6 cellular contexts compared by ENCODE assay signal in the genomic region with DNA sequence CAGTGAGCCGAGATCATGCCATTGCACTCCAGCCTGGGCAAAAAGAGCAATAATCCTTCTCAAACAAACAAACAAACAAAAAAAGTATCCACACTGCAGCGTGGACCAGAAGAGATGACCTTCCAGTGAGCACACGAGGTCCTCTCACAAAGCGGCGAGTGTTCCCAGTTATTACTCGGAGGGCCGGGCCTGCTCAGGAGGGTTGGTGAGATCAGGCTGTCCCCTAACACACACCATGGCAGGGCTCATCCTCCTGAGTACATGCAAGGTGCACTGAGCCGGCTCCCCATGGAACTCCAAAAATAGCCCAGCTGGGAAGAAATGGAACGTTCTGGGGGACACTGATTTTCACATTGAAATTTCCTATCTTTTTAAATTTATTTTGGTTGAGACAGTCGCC. TPM values are rescaled to one million over a fixed set of nuclear protein-coding genes. Genes with fewer than 3 reads are reported as not detected.
DNase-seq lines count a peak whose midpoint lies in the region; ATAC-seq and TF ChIP-seq lines count a peak whose summit lies in the region.
"Not testable (repeated sequence)": the region's sequence is repeated elsewhere in the genome, so short reads cannot be mapped to it uniquely, and the experiment has no call there.

No MANE protein-coding gene starts in this region.

- not testable (repeated sequence) for H3K36me3 ChIP-seq in GM23338 (ENCODE audit: insufficient read depth); left ventricle myocardium inferior; lower lobe of right lung

- peaks cover 38% of the 10 kb centered on the region for H3K9me3 Mint-ChIP-seq in GM23338
- H3K9me3 Mint-ChIP-seq in MCF 10A (ENCODE audit: unreplicated experiment); neural crest cell: not testable (repeated sequence)

- peaks cover 25% of the 10 kb centered on the region for H3K27me3 Mint-ChIP-seq in GM23338 (ENCODE audit: insufficient read depth, low read depth, poor library complexity)
- H3K27me3 Mint-ChIP-seq in MCF 10A (ENCODE audit: insufficient read depth, unreplicated experiment); neural crest cell (ENCODE audit: low read depth): not testable (repeated sequence)

- not testable (repeated sequence) for H3K9me3 ChIP-seq in left ventricle myocardium inferior (replicated peaks); lower lobe of right lung

- not testable (repeated sequence) for H3K4me3 ChIP-seq in GM23338, left ventricle myocardium inferior, lower lobe of right lung

- H3K4me2 ChIP-seq in GM23338 = not testable (repeated sequence)

- H3K27ac Mint-ChIP-seq in GM23338 = peak overlapping the region; percentile 51; the same call in 1 of the 2 replicates
- H3K27ac Mint-ChIP-seq in MCF 10A (ENCODE audit: low read depth, unreplicated experiment) = peak overlapping the region; percentile 49
- H3K27ac Mint-ChIP-seq in neural crest cell (ENCODE audit: unreplicated experiment) = peak overlapping the region; percentile 64

- not testable (repeated sequence) for H4K20me1 ChIP-seq in GM23338 (replicated peaks; ENCODE audit: insufficient read depth)

- H3K27ac ChIP-seq in GM23338 (ENCODE audit: low read depth) (0 out of 2 replicates have a peak overlapping the region, but pooled peaks have one; percentile 39), left ventricle myocardium inferior (replicated peaks) (peak overlapping the region; percentile 23)
- H3K27ac ChIP-seq in lower lobe of right lung = not testable (repeated sequence)

- CTCF ChIA-PET in MCF 10A (lab: Yijun Ruan, JAX) = not testable (repeated sequence)

- intact Hi-C loops in MCF 10A (cut with micrococcal nuclease); Right ventricle myocardium superior (cut with DNase I); left ventricle myocardium inferior (cut with micrococcal nuclease); lower lobe of right lung (cut with DNase I): not testable (repeated sequence)

- POLR2A ChIA-PET in MCF 10A (lab: Yijun Ruan, JAX) = not testable (repeated sequence)

- not testable (repeated sequence) for H3K4me3 Mint-ChIP-seq in GM23338; MCF 10A (ENCODE audit: unreplicated experiment); neural crest cell

- H3K4me1 Mint-ChIP-seq in GM23338 (peaks cover 27% of the 10 kb centered on the region), neural crest cell (peaks cover 25% of the 10 kb centered on the region)
- not testable (repeated sequence) for H3K4me1 Mint-ChIP-seq in MCF 10A (ENCODE audit: insufficient read depth, unreplicated experiment)

- H3F3A ChIP-seq in GM23338 (replicated peaks; ENCODE audit: low read depth) = not testable (repeated sequence)

- ATAC-seq in GM23338, lower lobe of right lung: not testable (repeated sequence)
- ATAC-seq in Right ventricle myocardium superior (ENCODE audit: poor library complexity) = peak; percentile 50

- peaks cover 58% of the 10 kb centered on the region for H3K36me3 Mint-ChIP-seq in GM23338 (ENCODE audit: low read depth)
- H3K36me3 Mint-ChIP-seq in MCF 10A (ENCODE audit: insufficient read depth, unreplicated experiment); neural crest cell (ENCODE audit: low read depth): not testable (repeated sequence)

- not testable (repeated sequence) for TF ChIP-seq CTCF in GM23338 (conservative IDR thresholded peaks at IDR 0.05; ENCODE audit: low read depth in 2 of 2); MCF 10A (IDR thresholded peaks at IDR 0.05; ENCODE audit: unreplicated experiment); left ventricle myocardium inferior (IDR thresholded peaks at IDR 0.05; ENCODE audit: borderline replicate concordance); lower lobe of right lung (IDR thresholded peaks at IDR 0.05); neural crest cell (conservative IDR thresholded peaks at IDR 0.05)

- H3K27me3 ChIP-seq in GM23338 (ENCODE audit: insufficient read depth); left ventricle myocardium inferior (ENCODE audit: low read depth); lower lobe of right lung (ENCODE audit: low read depth): not testable (repeated sequence)

- not testable (repeated sequence) for H2AFZ ChIP-seq in GM23338

- not testable (repeated sequence) for H3K4me1 ChIP-seq in GM23338 (ENCODE audit: insufficient read depth); lower lobe of right lung
- H3K4me1 ChIP-seq in left ventricle myocardium inferior = peaks cover 23% of the 10 kb centered on the region

- H3K9me2 ChIP-seq in GM23338 (ENCODE audit: insufficient read depth) = not testable (repeated sequence)

- not testable (repeated sequence) for BruUV-seq in MCF 10A (replicated peaks; lab: Mats Ljungman, UMichigan)

- peaks cover 86% of the 10 kb centered on the region for H3K79me2 ChIP-seq in GM23338 (replicated peaks; ENCODE audit: insufficient read depth)

- DNase-seq in GM23338 (ENCODE audit: low spot score); MCF 10A (ENCODE audit: unreplicated experiment); Right ventricle myocardium superior; left ventricle myocardium inferior; neural crest cell (ENCODE audit: low read depth, low spot score): not testable (repeated sequence)
- peak; percentile 1 for DNase-seq in lower lobe of right lung

RNA-seq across cellular contexts. Expression of a gene that starts 40.7 kb away (rescaled TPM):
- 18.5 and 33.9 TPM in 2 replicates for total RNA-seq in GM23338 (2014; rRNA removed; shearing (Covaris generic))
- polyA plus RNA-seq in GM23338 (2016; fragmentation: Nextera tagmentation; extraction: Ambion mirVana) = 43.0 and 44.3 TPM in 2 replicates
- total RNA-seq in MCF 10A (2022) = 23.9 and 26.5 TPM in 2 replicates
- total RNA-seq in Right ventricle myocardium superior = 29.9 TPM
- 35.3 TPM for total RNA-seq in left ventricle myocardium inferior
- total RNA-seq in lower lobe of right lung = 31.9 TPM
- total RNA-seq in neural crest cell = 25.1 and 28.6 TPM in 2 replicates

RNA-seq across cellular contexts. Expression of a gene that starts 40.7 kb away (rescaled TPM):
- 43.8 and 45.0 TPM in 2 replicates for total RNA-seq in GM23338 (2014; rRNA removed; shearing (Covaris generic))
- polyA plus RNA-seq in GM23338 (2016; fragmentation: Nextera tagmentation; extraction: Ambion mirVana) = 16.1 and 16.4 TPM in 2 replicates
- total RNA-seq in MCF 10A (2022) (19.6 and 23.7 TPM in 2 replicates), Right ventricle myocardium superior (75.7 TPM), left ventricle myocardium inferior (64.8 TPM), lower lobe of right lung (46.3 TPM), neural crest cell (41.6 and 42.0 TPM in 2 replicates)
